21 cellular contexts compared by ENCODE assay signal in the genomic region with DNA sequence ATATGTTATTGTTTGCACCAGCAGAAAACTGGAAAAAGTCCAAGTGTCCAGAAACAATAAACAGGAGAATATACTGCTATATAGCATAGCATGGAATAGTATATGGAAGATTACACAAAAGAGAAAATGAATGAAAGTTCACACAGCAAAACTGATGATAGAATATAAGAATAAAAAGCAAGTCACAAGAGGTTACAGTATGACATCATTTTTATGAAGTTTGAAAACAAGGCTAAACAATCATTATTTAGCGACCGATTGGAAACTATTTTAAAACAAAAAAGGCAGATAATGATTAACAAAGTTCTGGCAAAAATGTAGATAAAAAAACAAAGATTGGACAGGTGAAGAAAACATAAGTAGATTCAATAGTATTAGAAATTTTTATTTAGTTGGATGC. TPM values are rescaled to one million over a fixed set of nuclear protein-coding genes. Genes with fewer than 3 reads are reported as not detected.
DNase-seq lines count a peak whose midpoint lies in the region; ATAC-seq, FAIRE-seq and TF ChIP-seq lines count a peak whose summit lies in the region.
"Had no signal": no experiment of that assay in that cellular context is flagged by ENCODE, and none has a peak within 500 bp of the region (broad histone marks: within the 10 kb centered on the region; RNA-seq: fewer than 3 reads in every experiment).

No MANE protein-coding gene starts in this region.

- no peaks in the 10 kb centered on the region for H3K79me2 ChIP-seq in GM12878 (ENCODE audit: control insufficient read depth, insufficient read depth, low read length)

- TF ChIP-seq EP300 in GM12878 (IDR thresholded peaks at IDR 0.05; ENCODE audit: borderline replicate concordance in 1 of 2, control insufficient read depth in 1 of 2, low read depth in 2 of 2, low read length in 2 of 2) = no peak

- no peak overlapping the region for H3K4me3 Mint-ChIP-seq in HFFc6
- H3K4me3 Mint-ChIP-seq: CD4-positive, CD25-positive, alpha-beta regulatory T cell; CD8-positive, alpha-beta memory T cell; IgD-negative memory B cell had no signal

- no peaks in the 10 kb centered on the region for H4K20me1 ChIP-seq in GM12878 (ENCODE audit: control insufficient read depth, insufficient read depth)

- H3K27me3 ChIP-seq in GM12878 (replicated peaks in 1 of 2; ENCODE audit: control insufficient read depth in 2 of 2, insufficient read depth in 2 of 2, low read length in 1 of 2) (no peaks in the 10 kb centered on the region), small intestine (ENCODE audit: control insufficient read depth in 2 of 2, insufficient read depth in 2 of 2, low read length in 2 of 2) (no peaks in the 10 kb centered on the region)
- H3K27me3 ChIP-seq: BE2C had no signal

- BruUV-seq in GM12878 (replicated peaks; lab: Mats Ljungman, UMichigan) = no TSS peak

- DNase-seq in GM12878 (ENCODE audit: low read depth, low spot score) (no peak), small intestine (no peak), NCI-H2171 treated with DMSO at 0.1 percent for 48 hours (lab: John Stamatoyannopoulos, UW) (no peak), HFFc6 (no peak)
- DNase-seq: BE2C; C1 segment of cervical spinal cord; CD4-positive, CD25-positive, alpha-beta regulatory T cell; CD8-positive, alpha-beta memory T cell; COR-L47; DMS 273 treated with DMSO at 0.1 percent for 48 hours; DMS53; DND-41; EL; GM23248 had no signal

- TF ChIP-seq CTCF in HEK293 (tag by site-specific recombination; IDR thresholded peaks at IDR 0.05) (no peak), GM12878 (IDR thresholded peaks at IDR 0.05 in 2 of 3, conservative IDR thresholded peaks at IDR 0.05 in 1 of 3; ENCODE audit: control insufficient read depth in 2 of 3, extremely low read depth in 1 of 3, insufficient read depth in 1 of 3, low read depth in 3 of 3, low read length in 3 of 3) (no peak), HFFc6 (IDR thresholded peaks at IDR 0.05) (no peak)

- H3K4me1 ChIP-seq in HEK293 (ENCODE audit: control insufficient read depth, insufficient read depth, low read length) (no peaks in the 10 kb centered on the region), GM12878 (ENCODE audit: control insufficient read depth, insufficient read depth, low read length) (no peaks in the 10 kb centered on the region), small intestine (ENCODE audit: control insufficient read depth in 2 of 2, insufficient read depth in 1 of 2, low read depth in 1 of 2, low read length in 1 of 2) (no peaks in the 10 kb centered on the region)
- H3K4me1 ChIP-seq: BE2C had no signal

- CTCF ChIA-PET in HEK293 (lab: Yijun Ruan, JAX) (no interaction called here), GM12878 (lab: Yijun Ruan, JAX) (no interaction called here)

- H2AFZ ChIP-seq in GM12878 (ENCODE audit: control insufficient read depth, low read depth, low read length) = no peak overlapping the region
- H2AFZ ChIP-seq: GM23248 had no signal

- FAIRE-seq in GM12878 (lab: Jason Lieb, UNC) = no peak
- peak; percentile 71 for FAIRE-seq in islet of Langerhans (lab: Jason Lieb, UNC)
- peak; percentile 44 for FAIRE-seq in small intestine (lab: Jason Lieb, UNC)
- FAIRE-seq: GM12891, HTR-8/SVneo had no signal

- H3K9ac ChIP-seq in GM12878 (ENCODE audit: control insufficient read depth, insufficient read depth, low read length) = no peak overlapping the region
- H3K9ac ChIP-seq: GM23248 had no signal

- no peak overlapping the region for H3K4me2 ChIP-seq in GM12878 (ENCODE audit: control insufficient read depth, insufficient read depth)

- no peak for TF ChIP-seq POLR2A in GM12878 (IDR thresholded peaks at IDR 0.05; ENCODE audit: low read depth, low read length)

- peaks cover 4% of the 10 kb centered on the region for H3K9me3 Mint-ChIP-seq in HFFc6

- RAD21 ChIA-PET in GM12878 (lab: Charles Lee; ENCODE audit: unreplicated experiment) = interaction anchor here (0.7 kb wide), 1 partner anchor 266 kb away, joined by 3 read pairs; no protein-coding TSS in a partner anchor

- no peak overlapping the region for H3K27ac Mint-ChIP-seq in HFFc6
- H3K27ac Mint-ChIP-seq: CD4-positive, CD25-positive, alpha-beta regulatory T cell; CD8-positive, alpha-beta memory T cell; IgD-negative memory B cell had no signal

- TF ChIP-seq RAD21 in GM12878 (IDR thresholded peaks at IDR 0.05; ENCODE audit: insufficient read depth, low read depth, low read length) = no peak

- intact Hi-C loops in GM12878 (cut with micrococcal nuclease; ENCODE audit: unreplicated experiment) = no loop called here

- H3K36me3 ChIP-seq in HEK293 (ENCODE audit: control insufficient read depth in 2 of 2, insufficient read depth in 1 of 2, low read length in 2 of 2) (no peaks in the 10 kb centered on the region), GM12878 (ENCODE audit: control insufficient read depth in 2 of 2, insufficient read depth in 2 of 2, low read length in 1 of 2) (no peaks in the 10 kb centered on the region), small intestine (ENCODE audit: control insufficient read depth in 2 of 2, insufficient read depth in 2 of 2, low read length in 2 of 2) (no peaks in the 10 kb centered on the region)
- H3K36me3 ChIP-seq: BE2C, HAP-1 had no signal

- WGBS in GM12878 (ENCODE audit: insufficient coverage, insufficient replicate concordance, low lambda C conversion rate, missing lambda C conversion rate) = 0% methylated on average over 2 of the region's 2 CpGs
- WGBS in small intestine, 3 donors = 72 to 86% (median 80%) methylated on average over 2 of the region's 2 CpGs

- no peaks in the 10 kb centered on the region for H3K36me3 Mint-ChIP-seq in HFFc6 (ENCODE audit: low read depth)
- H3K36me3 Mint-ChIP-seq: CD4-positive, CD25-positive, alpha-beta regulatory T cell; CD8-positive, alpha-beta memory T cell; IgD-negative memory B cell had no signal

- H3K27me3 Mint-ChIP-seq in HFFc6 (ENCODE audit: insufficient read depth) = no peaks in the 10 kb centered on the region
- H3K27me3 Mint-ChIP-seq: CD4-positive, CD25-positive, alpha-beta regulatory T cell; CD8-positive, alpha-beta memory T cell; IgD-negative memory B cell had no signal

- H3K9me3 ChIP-seq in HEK293 (ENCODE audit: control insufficient read depth, insufficient read depth, low read depth, low read length) = no peaks in the 10 kb centered on the region
- H3K9me3 ChIP-seq in GM12878 (replicated peaks; ENCODE audit: control insufficient read depth, insufficient read depth, low read length) = no peaks in the 10 kb centered on the region
- no peaks in the 10 kb centered on the region for H3K9me3 ChIP-seq in small intestine (ENCODE audit: control insufficient read depth, low read depth)
- H3K9me3 ChIP-seq: BE2C, HAP-1 had no signal

- SMC1A ChIA-PET in GM12878 (lab: Charles Lee; ENCODE audit: uncharacterized antibody, unreplicated experiment) = interaction anchor here (1.4 kb wide), 1 partner anchor 9 kb away, joined by 3 read pairs; no protein-coding TSS in a partner anchor

- peaks cover 6% of the 10 kb centered on the region; the same call in 1 of the 2 replicates for H3K4me1 Mint-ChIP-seq in HFFc6 (ENCODE audit: low read depth)
- H3K4me1 Mint-ChIP-seq: CD4-positive, CD25-positive, alpha-beta regulatory T cell; CD8-positive, alpha-beta memory T cell; IgD-negative memory B cell had no signal

- ATAC-seq in GM12878 = no peak

- in situ Hi-C loops in GM12878 (cut with MboI) = no loop called here

- no peak overlapping the region for H3K27ac ChIP-seq in HEK293 (ENCODE audit: extremely low read depth, low read depth, low read length)
- H3K27ac ChIP-seq in GM12878 (ENCODE audit: control insufficient read depth, insufficient read depth) = no peak overlapping the region
- H3K27ac ChIP-seq in small intestine (ENCODE audit: low read depth in 1 of 2, low read length in 1 of 2) = no peak overlapping the region
- H3K27ac ChIP-seq: GM23248 had no signal

- POLR2A ChIA-PET in HEK293 (lab: Yijun Ruan, JAX) = no interaction called here
- POLR2A ChIA-PET in GM12878 (lab: Charles Lee) = no interaction called here

- H3K4me3 ChIP-seq in HEK293 (ENCODE audit: low read depth, low read length) = no peak overlapping the region
- H3K4me3 ChIP-seq in GM12878 = no peak overlapping the region
- no peak overlapping the region for H3K4me3 ChIP-seq in small intestine (ENCODE audit: low read depth in 1 of 2, low read length in 2 of 2)
- H3K4me3 ChIP-seq: GM23248, HAP-1 had no signal

TF ChIP-seq in GM12878, 131 proteins besides CTCF, POLR2A, EP300 and RAD21 (continues in another document):
- TF ChIP-seq TBL1XR1 (IDR thresholded peaks at IDR 0.05; ENCODE audit: low read depth, low read length) (no peak), ATF7 (IDR thresholded peaks at IDR 0.05; ENCODE audit: low read depth) (peak; percentile 29; the same call in 1 of the 2 replicates)

RNA-seq across cellular contexts. Expression of a gene that starts 47.1 kb away (rescaled TPM):
- total RNA-seq in GM12878 (2013; cell fraction: nucleolus; rRNA removed) = 0.39 and 1.1 TPM in 2 replicates
- total RNA-seq in GM12878 (2014; rRNA removed) (0.16 TPM in 1 of 2 replicates, not detected in the other), GM12878 (2014; rRNA removed; fragmentation: Illumina TruSeq; extraction: Trizol) (0.09 and 0.18 TPM in 2 replicates), GM12878 (2021) (0.03 and 0.16 TPM in 2 replicates)
- polyA plus RNA-seq in GM12878 (2011; ENCODE audit: low read depth) = not detected
- polyA plus RNA-seq in GM12878 (2011; rRNA removed) (0.26 and 0.29 TPM in 2 replicates), GM12878 (2014; fragmentation: Illumina TruSeq; extraction: Trizol) (0.13 TPM in 1 of 2 replicates, not detected in the other), GM12878 (2014; fragmentation: Nextera tagmentation; extraction: Ambion mirVana) (not detected), GM12878 (2014; rRNA removed) (0.38 TPM in 1 of 2 replicates, not detected in the other), GM12878 (2016; fragmentation: Nextera tagmentation; extraction: Ambion mirVana) (under 1 TPM; 0.32 to 0.71 TPM), small intestine (10 to 100 TPM in 1 of 3 donors, 1 to 10 TPM in 2; 4.6 to 10.3 (median 5.1) TPM)
- polyA plus RNA-seq in GM12878 (2011; cell fraction: cytosol; rRNA removed) = 0.04 and 0.13 TPM in 2 replicates
- polyA plus RNA-seq in GM12878 (2011; cell fraction: nucleus; rRNA removed) = 0.09 and 0.19 TPM in 2 replicates
- 0.14 and 0.37 TPM in 2 replicates for polyA plus RNA-seq in GM12878 (2012)
- polyA minus RNA-seq in GM12878 (2011; rRNA and poly(A)+ RNA removed) = 0.10 and 0.59 TPM in 2 replicates
- polyA minus RNA-seq in GM12878 (2011; cell fraction: cytosol; rRNA and poly(A)+ RNA removed) = not detected in 2 replicates
- polyA minus RNA-seq in GM12878 (2011; cell fraction: nucleus; rRNA and poly(A)+ RNA removed) = 0.12 and 0.77 TPM in 2 replicates
- 1 to 10 TPM in 4 of 6 experiments, under 1 TPM in 2; 0.66 to 6.5 (median 1.4) TPM for total RNA-seq in HFFc6 (2021; fragmentation: NEBNext Ultra II Directional; extraction: Animal tissue kit (Norgen Biotek cat#: 25700))
- total RNA-seq: A172; CD8-positive, alpha-beta memory T cell had no signal
- polyA plus RNA-seq: CD4-positive, CD25-positive, alpha-beta regulatory T cell; CD8-positive, alpha-beta memory T cell; IgD-negative memory B cell had no signal
